8 cellular contexts compared by ENCODE assay signal in the genomic region with DNA sequence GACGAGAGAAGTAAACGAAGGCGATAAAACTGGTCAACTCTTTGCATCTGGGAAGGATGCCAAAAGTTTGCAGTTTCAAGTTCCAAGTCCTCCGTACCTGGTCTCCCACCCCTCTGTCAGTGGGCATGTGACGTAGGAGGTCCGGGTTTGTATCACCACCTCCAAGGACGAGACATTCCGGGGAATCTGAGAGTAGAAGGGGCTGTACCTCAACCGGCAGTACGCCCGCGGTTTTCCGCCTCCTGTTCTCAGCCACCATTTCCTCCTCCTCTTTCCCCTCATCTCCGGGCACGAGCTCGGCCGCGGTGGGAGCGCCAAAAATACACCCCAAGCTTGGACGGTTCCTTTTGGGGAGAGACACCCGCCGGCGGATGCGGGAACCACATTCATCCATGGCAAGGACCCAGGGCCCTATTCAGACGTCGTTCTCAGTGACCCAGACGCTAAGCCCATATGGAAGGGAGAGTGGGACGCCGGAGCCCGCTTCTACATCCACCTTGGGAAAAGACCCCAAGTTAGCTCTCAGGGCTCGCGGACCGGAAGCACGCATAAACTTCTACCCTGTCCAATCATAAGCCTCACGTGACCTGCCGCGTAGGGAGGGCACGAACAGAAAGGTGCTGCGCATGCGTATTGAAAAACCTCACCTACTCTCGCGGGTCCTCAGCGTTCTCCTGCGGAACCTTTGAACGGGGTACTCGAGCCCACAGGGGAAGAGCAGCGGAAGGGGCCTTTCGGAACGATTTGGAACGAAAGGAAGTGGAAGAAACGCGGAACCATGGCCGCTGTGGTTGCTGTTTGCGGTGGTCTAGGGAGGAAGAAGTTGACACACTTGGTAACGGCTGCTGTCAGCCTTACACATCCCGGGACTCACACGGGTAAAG. TPM values are rescaled to one million over a fixed set of nuclear protein-coding genes. Genes with fewer than 3 reads are reported as not detected.
DNase-seq lines count a peak whose midpoint lies in the region; ATAC-seq and TF ChIP-seq lines count a peak whose summit lies in the region.

A gene with protein sequence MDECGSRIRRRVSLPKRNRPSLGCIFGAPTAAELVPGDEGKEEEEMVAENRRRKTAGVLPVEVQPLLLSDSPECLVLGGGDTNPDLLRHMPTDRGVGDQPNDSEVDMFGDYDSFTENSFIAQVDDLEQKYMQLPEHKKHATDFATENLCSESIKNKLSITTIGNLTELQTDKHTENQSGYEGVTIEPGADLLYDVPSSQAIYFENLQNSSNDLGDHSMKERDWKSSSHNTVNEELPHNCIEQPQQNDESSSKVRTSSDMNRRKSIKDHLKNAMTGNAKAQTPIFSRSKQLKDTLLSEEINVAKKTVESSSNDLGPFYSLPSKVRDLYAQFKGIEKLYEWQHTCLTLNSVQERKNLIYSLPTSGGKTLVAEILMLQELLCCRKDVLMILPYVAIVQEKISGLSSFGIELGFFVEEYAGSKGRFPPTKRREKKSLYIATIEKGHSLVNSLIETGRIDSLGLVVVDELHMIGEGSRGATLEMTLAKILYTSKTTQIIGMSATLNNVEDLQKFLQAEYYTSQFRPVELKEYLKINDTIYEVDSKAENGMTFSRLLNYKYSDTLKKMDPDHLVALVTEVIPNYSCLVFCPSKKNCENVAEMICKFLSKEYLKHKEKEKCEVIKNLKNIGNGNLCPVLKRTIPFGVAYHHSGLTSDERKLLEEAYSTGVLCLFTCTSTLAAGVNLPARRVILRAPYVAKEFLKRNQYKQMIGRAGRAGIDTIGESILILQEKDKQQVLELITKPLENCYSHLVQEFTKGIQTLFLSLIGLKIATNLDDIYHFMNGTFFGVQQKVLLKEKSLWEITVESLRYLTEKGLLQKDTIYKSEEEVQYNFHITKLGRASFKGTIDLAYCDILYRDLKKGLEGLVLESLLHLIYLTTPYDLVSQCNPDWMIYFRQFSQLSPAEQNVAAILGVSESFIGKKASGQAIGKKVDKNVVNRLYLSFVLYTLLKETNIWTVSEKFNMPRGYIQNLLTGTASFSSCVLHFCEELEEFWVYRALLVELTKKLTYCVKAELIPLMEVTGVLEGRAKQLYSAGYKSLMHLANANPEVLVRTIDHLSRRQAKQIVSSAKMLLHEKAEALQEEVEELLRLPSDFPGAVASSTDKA (minus strand): TSS at position 524 of the 884 bp plus-strand sequence. CDS start 130 bp downstream, at position 394.
A gene (plus strand): TSS at position 759 of the 884 bp plus-strand sequence. CDS start 20 bp downstream, at position 779.

- peak; percentile 98 for DNase-seq in CD14-positive monocyte (ENCODE audit: low spot score)
- peak; percentile 97 for DNase-seq in NCI-H69 (lab: John Stamatoyannopoulos, UW)
- peak; percentile 99 for DNase-seq in activated CD4-positive, alpha-beta T cell treated with anti-CD3 and anti-CD28 coated beads, Interleukin-2, amount 10 ng/mL, durations not matched to agents 7 days and 5 days
- DNase-seq in coronary artery (ENCODE audit: low spot score) = peak; percentile 98
- peak; percentile 95 to 98 for DNase-seq in left colon
- peak; percentile 96 for DNase-seq in stimulated activated CD4-positive, alpha-beta T cell treated with anti-CD3 and anti-CD28 coated beads, Interleukin-1b, Interleukin-23, amount 100 ng/mL, for 48 hours

- TF ChIP-seq CTCF in CD14-positive monocyte (IDR thresholded peaks at IDR 0.05) = peak; percentile 34
- TF ChIP-seq CTCF in coronary artery (IDR thresholded peaks at IDR 0.05) = no peak

- CTCF ChIA-PET in activated CD4-positive, alpha-beta T cell treated with anti-CD3 and anti-CD28 coated beads, Interleukin-2, amount 10 ng/mL, durations not matched to agents 7 days and 5 days (lab: Charles Lee) = interaction anchor here (0.5 to 1.2 kb wide), 4 partner anchors 10 to 118 kb away, joined by 3 to 6 read pairs (median 3); no protein-coding TSS in a partner anchor

- H3K9me3 Mint-ChIP-seq in CD14-positive monocyte = no peaks in the 10 kb centered on the region
- H3K9me3 Mint-ChIP-seq in activated CD4-positive, alpha-beta T cell treated with anti-CD3 and anti-CD28 coated beads, Interleukin-2, amount 10 ng/mL, durations not matched to agents 7 days and 5 days = no peaks in the 10 kb centered on the region

- ATAC-seq in GM19351 (IDR thresholded peaks at IDR 0.05; ENCODE audit: unreplicated experiment) (peak; percentile 93), HG03521 (IDR thresholded peaks at IDR 0.05; ENCODE audit: unreplicated experiment) (peak; percentile 95), left colon (peak; percentile 95)

- H3K4me3 ChIP-seq in coronary artery = peak within 1 kb of the TSS; percentile 82

- intact Hi-C loops in CD14-positive monocyte (cut with micrococcal nuclease) (loop anchor here (2.0 to 10.0 kb wide), 3 partner anchors 171 to 555 kb away; a partner anchor contains a TSS), left colon (cut with DNase I, micrococcal nuclease) (loop anchor here in 1 of 2 donors (10.0 kb wide), 1 partner anchor 1081 kb away; a partner anchor contains a TSS)

- peak within 1 kb of the TSS; percentile 95 to 97 for H3K27ac ChIP-seq in coronary artery

- peaks cover 27% of the 10 kb centered on the region for H3K4me1 Mint-ChIP-seq in CD14-positive monocyte
- H3K4me1 Mint-ChIP-seq in activated CD4-positive, alpha-beta T cell treated with anti-CD3 and anti-CD28 coated beads, Interleukin-2, amount 10 ng/mL, durations not matched to agents 7 days and 5 days = peaks cover 44% of the 10 kb centered on the region

- peaks cover 55 to 64% of the 10 kb centered on the region in 2 donors for H3K36me3 Mint-ChIP-seq in CD14-positive monocyte
- peaks cover 53% of the 10 kb centered on the region for H3K36me3 Mint-ChIP-seq in activated CD4-positive, alpha-beta T cell treated with anti-CD3 and anti-CD28 coated beads, Interleukin-2, amount 10 ng/mL, durations not matched to agents 7 days and 5 days (ENCODE audit: low read depth)

- H3K27me3 Mint-ChIP-seq in CD14-positive monocyte (ENCODE audit: low read depth in 3 of 3) = peaks cover 0 to 3% (median 1%) of the 10 kb centered on the region in 3 donors
- H3K27me3 Mint-ChIP-seq in activated CD4-positive, alpha-beta T cell treated with anti-CD3 and anti-CD28 coated beads, Interleukin-2, amount 10 ng/mL, durations not matched to agents 7 days and 5 days = no peaks in the 10 kb centered on the region

- POLR2A ChIA-PET in activated CD4-positive, alpha-beta T cell treated with anti-CD3 and anti-CD28 coated beads, Interleukin-2, amount 10 ng/mL, durations not matched to agents 7 days and 5 days (lab: Charles Lee) = interaction anchor here (0.7 kb wide), 1 partner anchor 172 kb away, joined by 3 read pairs; a partner anchor contains a TSS

- H3K27ac Mint-ChIP-seq in CD14-positive monocyte = peak within 1 kb of the TSS; percentile 98 to 100 (median 100)
- H3K27ac Mint-ChIP-seq in activated CD4-positive, alpha-beta T cell treated with anti-CD3 and anti-CD28 coated beads, Interleukin-2, amount 10 ng/mL, durations not matched to agents 7 days and 5 days = peak within 1 kb of the TSS; percentile 100

- H3K4me3 Mint-ChIP-seq in CD14-positive monocyte = peak within 1 kb of the TSS; percentile 96 to 98
- peak within 1 kb of the TSS; percentile 100 for H3K4me3 Mint-ChIP-seq in activated CD4-positive, alpha-beta T cell treated with anti-CD3 and anti-CD28 coated beads, Interleukin-2, amount 10 ng/mL, durations not matched to agents 7 days and 5 days

RNA-seq across cellular contexts. Expression of the first gene that starts in this region (rescaled TPM):
- polyA plus RNA-seq in CD14-positive monocyte = 10 to 100 TPM; 11.1 to 11.3 TPM
- 10 to 100 TPM; 14.0 to 16.2 TPM for total RNA-seq in activated CD4-positive, alpha-beta T cell treated with anti-CD3 and anti-CD28 coated beads, Interleukin-2, amount 10 ng/mL, durations not matched to agents 7 days and 5 days
- total RNA-seq in left colon = 10 to 100 TPM; 10.5 to 14.5 TPM

RNA-seq across cellular contexts. Expression of the second gene that starts in this region (rescaled TPM):
- 10 to 100 TPM; 42.4 to 70.5 TPM for polyA plus RNA-seq in CD14-positive monocyte
- 10 to 100 TPM; 61.0 to 70.1 TPM for total RNA-seq in activated CD4-positive, alpha-beta T cell treated with anti-CD3 and anti-CD28 coated beads, Interleukin-2, amount 10 ng/mL, durations not matched to agents 7 days and 5 days
- 10 to 100 TPM; 36.0 to 37.7 TPM for total RNA-seq in left colon

Comparison
In these comparisons a context has a peak if more than half of its experiments do, and no peak if none do; other contexts are left out.
1. Peak in every context shown above with its lines: DNase-seq, ATAC-seq, H3K4me3 ChIP-seq and H3K27ac ChIP-seq.